Comparison of ENCODE assay signal across 10 cellular contexts in the genomic region with DNA sequence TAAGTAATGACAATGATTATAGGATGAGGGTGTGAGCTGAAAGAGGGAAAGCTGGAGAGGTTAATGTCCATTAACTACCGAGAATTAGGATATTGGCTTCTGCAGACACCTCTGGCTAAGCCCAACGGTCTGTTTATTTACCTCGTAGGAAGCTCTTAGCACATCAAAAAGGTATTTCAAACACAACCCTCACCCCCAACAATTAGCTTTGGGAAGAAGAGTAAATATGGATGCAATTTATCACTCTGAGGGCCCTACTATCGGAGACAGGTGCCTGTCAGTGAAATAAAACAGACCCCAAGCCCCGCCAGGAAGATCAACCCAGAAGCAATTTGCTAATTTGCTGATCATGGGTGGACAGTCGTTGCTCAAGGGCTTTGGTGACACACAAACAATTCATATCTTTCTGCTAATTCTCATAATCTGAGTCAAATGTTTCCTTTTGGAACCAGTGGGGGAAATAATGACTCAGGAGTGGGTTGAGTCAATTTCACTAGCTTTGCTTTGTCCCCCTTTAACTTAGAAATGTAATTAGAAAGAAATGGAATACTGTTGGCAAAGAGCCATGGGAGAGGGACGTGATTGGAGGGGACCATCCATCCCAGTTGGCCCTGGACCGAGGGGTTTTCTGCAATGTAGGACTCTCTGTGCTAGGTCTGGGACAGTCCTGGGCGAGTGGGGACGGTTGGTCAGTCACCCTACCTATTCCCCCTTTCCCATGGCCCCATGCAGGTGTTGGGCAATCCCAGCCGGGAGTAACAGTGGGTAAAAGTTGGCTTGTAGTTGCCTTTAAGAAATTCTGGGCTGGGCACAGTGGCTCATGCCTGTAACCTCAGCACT.
DNase-seq lines count a peak whose midpoint lies in the region; ATAC-seq and TF ChIP-seq lines count a peak whose summit lies in the region.
"Had no signal": no experiment of that assay in that cellular context is flagged by ENCODE, and none has a peak within 500 bp of the region (broad histone marks: within the 10 kb centered on the region; RNA-seq: fewer than 3 reads in every experiment).

No MANE protein-coding gene starts in this region.

- RAD21 ChIA-PET in HCT116 (lab: Charles Lee; ENCODE audit: low non-redundant PET in 1 of 2, low total read pairs in 2 of 2, uncharacterized antibody in 2 of 2, unreplicated experiment in 2 of 2): no interaction called here

- CTCF ChIA-PET in HCT116 (lab: Charles Lee) (no interaction called here), Panc1 (lab: Charles Lee) (no interaction called here)

- no peak for TF ChIP-seq RAD21 in HCT116 (IDR thresholded peaks at IDR 0.05; ENCODE audit: low read depth)

- no peaks in the 10 kb centered on the region for H3K9me2 ChIP-seq in HCT116 (ENCODE audit: insufficient read depth)

- H3K36me3 ChIP-seq in HCT116 (ENCODE audit: control insufficient read depth in 1 of 2, insufficient read depth in 2 of 2, low read length in 2 of 2) (no peaks in the 10 kb centered on the region), Panc1 (ENCODE audit: control insufficient read depth, insufficient read depth, low read length) (no peaks in the 10 kb centered on the region), MG63 (no peaks in the 10 kb centered on the region)

- H3K4me2 ChIP-seq in HCT116 (ENCODE audit: low read length): peak overlapping the region; percentile 1; the same call in 1 of the 2 replicates

- H4K20me1 ChIP-seq in HCT116 (ENCODE audit: insufficient read depth): no peaks in the 10 kb centered on the region

- H3K9me3 ChIP-seq in HCT116 (ENCODE audit: control insufficient read depth in 1 of 2, insufficient read depth in 1 of 2, low read depth in 1 of 2, low read length in 2 of 2) (no peaks in the 10 kb centered on the region), Panc1 (ENCODE audit: control insufficient read depth, insufficient read depth, low read depth, low read length) (no peaks in the 10 kb centered on the region), MG63 (no peaks in the 10 kb centered on the region)

- H3K27me3 ChIP-seq in HCT116 (ENCODE audit: insufficient read depth, low read length): no peaks in the 10 kb centered on the region
- no peaks in the 10 kb centered on the region for H3K27me3 ChIP-seq in Panc1 (ENCODE audit: control insufficient read depth, insufficient read depth, low read length)
- H3K27me3 ChIP-seq in MG63: no peaks in the 10 kb centered on the region

- no TSS peak for BruUV-seq in HCT116 (replicated peaks; lab: Mats Ljungman, UMichigan)
- BruUV-seq in Panc1 (replicated peaks; lab: Mats Ljungman, UMichigan): no TSS peak

- POLR2A ChIA-PET in HCT116 (lab: Charles Lee) (no interaction called here), Panc1 (lab: Charles Lee) (no interaction called here)

- intact Hi-C loops in HCT116 (cut with micrococcal nuclease) (no loop called here), Panc1 (cut with micrococcal nuclease; ENCODE audit: unreplicated experiment) (no loop called here)

- in situ Hi-C loops in Panc1 (cut with HindIII; ENCODE audit: low pct_unique_long_range_greater_than_20kb, low sequenced_read_pairs) (no loop called here), GM13976 (cut with MboI; ENCODE audit: low sequenced_read_pairs, unreplicated experiment) (no loop called here)

- TF ChIP-seq POLR2A in HCT116 (IDR thresholded peaks at IDR 0.05; ENCODE audit: borderline replicate concordance, extremely low read depth, insufficient read depth, insufficient read length): no peak

- ATAC-seq in HCT116: no peak
- ATAC-seq in Panc1: peak; percentile 64
- no peak for ATAC-seq in GM18511 (IDR thresholded peaks at IDR 0.05; ENCODE audit: unreplicated experiment)
- ATAC-seq in HG03139 (IDR thresholded peaks at IDR 0.05; ENCODE audit: unreplicated experiment): no peak

- H3K27ac ChIP-seq in HCT116 (ENCODE audit: low read depth, low read length) (no peak overlapping the region), Panc1 (ENCODE audit: low read length) (peak overlapping the region; percentile 84)

- no peak overlapping the region for H2AFZ ChIP-seq in HCT116 (ENCODE audit: low read depth, low read length, poor library complexity, severe bottlenecking)

- H3K9ac ChIP-seq in HCT116 (ENCODE audit: low read length): no peak overlapping the region

- H3K4me3 ChIP-seq in HCT116 (replicated peaks in 1 of 2; ENCODE audit: low read depth in 1 of 2, low read length in 2 of 2): no peak overlapping the region
- peak overlapping the region in 1 of 2 experiments; percentile 23; a peak in 2 of 4 replicates for H3K4me3 ChIP-seq in Panc1 (ENCODE audit: low read depth in 2 of 2, low read length in 2 of 2)
- H3K4me3 ChIP-seq in fibroblast of the aortic adventitia (ENCODE audit: low read depth, low read length): no peak overlapping the region
- H3K4me3 ChIP-seq in MG63: no peak overlapping the region

- DNase-seq in AG08395 (ENCODE audit: low spot score) (peak; percentile 68), HCT116 (ENCODE audit: low read depth, low spot score) (no peak), Panc1 (ENCODE audit: low read depth, low spot score) (no peak), fibroblast of the aortic adventitia (ENCODE audit: low read depth) (peak; percentile 89), GM13976 (ENCODE audit: low spot score) (no peak), MG63 (no peak)
- DNase-seq: DND-41, NCI-H524 had no signal

- H3K4me1 ChIP-seq in HCT116 (ENCODE audit: control insufficient read depth in 1 of 2, insufficient read depth in 2 of 2, low read length in 2 of 2) (peaks cover 0 to 13% of the 10 kb centered on the region in 2 experiments; a peak in 2 of 4 replicates), Panc1 (ENCODE audit: control insufficient read depth, insufficient read depth, low read length) (peaks cover 48% of the 10 kb centered on the region)

- TF ChIP-seq CTCF in HCT116 (IDR thresholded peaks at IDR 0.05 in 2 of 3, conservative IDR thresholded peaks at IDR 0.05 in 1 of 3; ENCODE audit: borderline replicate concordance in 1 of 3, insufficient read depth in 1 of 3, low read depth in 2 of 3, low read length in 2 of 3): no peak
- TF ChIP-seq CTCF in Panc1 (IDR thresholded peaks at IDR 0.05): no peak
- TF ChIP-seq CTCF in fibroblast of the aortic adventitia (IDR thresholded peaks at IDR 0.05; ENCODE audit: insufficient read depth, low read length): no peak
- TF ChIP-seq CTCF in GM13976 (IDR thresholded peaks at IDR 0.05; ENCODE audit: borderline replicate concordance, control extremely low read depth, extremely low read depth, insufficient read depth, missing control alignments): no peak

- no peaks in the 10 kb centered on the region for H3K79me2 ChIP-seq in HCT116 (ENCODE audit: insufficient read depth, low read length)

TF ChIP-seq in HCT116, 20 proteins besides CTCF, POLR2A, EP300 and RAD21:
- no peak for TF ChIP-seq SIN3A (IDR thresholded peaks at IDR 0.05; ENCODE audit: low read depth)
- no peak for TF ChIP-seq TCF7L2 (IDR thresholded peaks at IDR 0.05; ENCODE audit: borderline replicate concordance, extremely low read depth, insufficient read depth, insufficient read length)
- TF ChIP-seq ZNF274 (IDR thresholded peaks at IDR 0.05; ENCODE audit: low read depth, low read length): no peak
- no peak for TF ChIP-seq CEBPB (IDR thresholded peaks at IDR 0.05; ENCODE audit: low read depth)
- no peak for TF ChIP-seq JUND (IDR thresholded peaks at IDR 0.05)
- TF ChIP-seq, protein P1, sequence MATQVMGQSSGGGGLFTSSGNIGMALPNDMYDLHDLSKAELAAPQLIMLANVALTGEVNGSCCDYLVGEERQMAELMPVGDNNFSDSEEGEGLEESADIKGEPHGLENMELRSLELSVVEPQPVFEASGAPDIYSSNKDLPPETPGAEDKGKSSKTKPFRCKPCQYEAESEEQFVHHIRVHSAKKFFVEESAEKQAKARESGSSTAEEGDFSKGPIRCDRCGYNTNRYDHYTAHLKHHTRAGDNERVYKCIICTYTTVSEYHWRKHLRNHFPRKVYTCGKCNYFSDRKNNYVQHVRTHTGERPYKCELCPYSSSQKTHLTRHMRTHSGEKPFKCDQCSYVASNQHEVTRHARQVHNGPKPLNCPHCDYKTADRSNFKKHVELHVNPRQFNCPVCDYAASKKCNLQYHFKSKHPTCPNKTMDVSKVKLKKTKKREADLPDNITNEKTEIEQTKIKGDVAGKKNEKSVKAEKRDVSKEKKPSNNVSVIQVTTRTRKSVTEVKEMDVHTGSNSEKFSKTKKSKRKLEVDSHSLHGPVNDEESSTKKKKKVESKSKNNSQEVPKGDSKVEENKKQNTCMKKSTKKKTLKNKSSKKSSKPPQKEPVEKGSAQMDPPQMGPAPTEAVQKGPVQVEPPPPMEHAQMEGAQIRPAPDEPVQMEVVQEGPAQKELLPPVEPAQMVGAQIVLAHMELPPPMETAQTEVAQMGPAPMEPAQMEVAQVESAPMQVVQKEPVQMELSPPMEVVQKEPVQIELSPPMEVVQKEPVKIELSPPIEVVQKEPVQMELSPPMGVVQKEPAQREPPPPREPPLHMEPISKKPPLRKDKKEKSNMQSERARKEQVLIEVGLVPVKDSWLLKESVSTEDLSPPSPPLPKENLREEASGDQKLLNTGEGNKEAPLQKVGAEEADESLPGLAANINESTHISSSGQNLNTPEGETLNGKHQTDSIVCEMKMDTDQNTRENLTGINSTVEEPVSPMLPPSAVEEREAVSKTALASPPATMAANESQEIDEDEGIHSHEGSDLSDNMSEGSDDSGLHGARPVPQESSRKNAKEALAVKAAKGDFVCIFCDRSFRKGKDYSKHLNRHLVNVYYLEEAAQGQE (IDR thresholded peaks at IDR 0.05; ENCODE audit: low read depth): no peak
- TF ChIP-seq ELF1 (IDR thresholded peaks at IDR 0.05; ENCODE audit: borderline replicate concordance, low read depth): no peak

Comparison
In these comparisons a context has a peak if more than half of its experiments do, and no peak if none do; other contexts are left out.
1. DNase-seq: peak in AG08395 (single experiment) and fibroblast of the aortic adventitia (single experiment); none in HCT116 (single experiment), Panc1 (single experiment), GM13976 (single experiment) and MG63 (single experiment).